Comparison of ENCODE assay signal across 16 cellular contexts in genomic region chr18:74410441-74410992, GRCh38. TPM values are rescaled to one million over a fixed set of nuclear protein-coding genes. Genes with fewer than 3 reads are reported as not detected.
DNase-seq lines count a peak whose midpoint lies in the region; ATAC-seq and TF ChIP-seq lines count a peak whose summit lies in the region.
"Had no signal": no experiment of that assay in that cellular context is flagged by ENCODE, and none has a peak within 500 bp of the region (broad histone marks: within the 10 kb centered on the region; RNA-seq: fewer than 3 reads in every experiment).

No MANE protein-coding gene starts in this region.

- no peaks in the 10 kb centered on the region for H3K27me3 ChIP-seq in BLaER1 treated with 17β-estradiol and CSF1 and Interleukin-3, amounts not matched to agents 10 nM and 100 nM
- H3K27me3 ChIP-seq in naive thymus-derived CD4-positive, alpha-beta T cell (ENCODE audit: control insufficient read depth in 2 of 2, insufficient read depth in 2 of 2, low read length in 2 of 2), result no peaks in the 10 kb centered on the region
- peaks cover 0 to 22% of the 10 kb centered on the region in 2 donors for H3K27me3 ChIP-seq in left lung

- no peak for ATAC-seq in naive thymus-derived CD4-positive, alpha-beta T cell
- no peak for ATAC-seq in left lung
- ATAC-seq: A549, HCT116 had no signal

- H4K20me1 ChIP-seq in BLaER1 treated with 17β-estradiol and CSF1 and Interleukin-3, amounts not matched to agents 10 nM and 100 nM, result no peaks in the 10 kb centered on the region

- H3K4me1 Mint-ChIP-seq in naive thymus-derived CD4-positive, alpha-beta T cell, result peaks cover 15 to 45% (median 37%) of the 10 kb centered on the region in 7 donors

- H3K4me3 Mint-ChIP-seq in naive thymus-derived CD4-positive, alpha-beta T cell, result peak overlapping the region in 4 of 10 donors; percentile 26 to 65 (median 37)
- H3K4me3 Mint-ChIP-seq: CD4-positive, alpha-beta T cell had no signal

- DNase-seq in SK-N-MC (ENCODE audit: low read depth, low spot score) (no peak), DMS 273 treated with DMSO at 0.1 percent for 48 hours (lab: John Stamatoyannopoulos, UW) (no peak), left lung (no peak), T1000 (lab: John Stamatoyannopoulos, UW) (no peak)
- DNase-seq in naive thymus-derived CD4-positive, alpha-beta T cell, result no peak
- DNase-seq: C1 segment of cervical spinal cord; Calu3; CD4-positive, alpha-beta T cell; DMS79; GM23248 had no signal

- POLR2A ChIA-PET in naive thymus-derived CD4-positive, alpha-beta T cell (lab: Charles Lee), result interaction anchor here (1.0 to 1.3 kb wide), 3 partner anchors 33 to 83 kb away, joined by 3 to 5 read pairs (median 4); no protein-coding TSS in a partner anchor

- H3K4me2 ChIP-seq in BLaER1 treated with 17β-estradiol and CSF1 and Interleukin-3, amounts not matched to agents 10 nM and 100 nM, result peak overlapping the region; percentile 86 to 99 (median 96)
- H3K4me2 ChIP-seq: A549 had no signal

- H3K9me3 Mint-ChIP-seq in naive thymus-derived CD4-positive, alpha-beta T cell, result peaks cover 0 to 4% (median 0%) of the 10 kb centered on the region in 11 donors
- H3K9me3 Mint-ChIP-seq: CD4-positive, alpha-beta T cell had no signal

- intact Hi-C loops in naive thymus-derived CD4-positive, alpha-beta T cell (cut with micrococcal nuclease), result loop anchor here in 1 of 2 donors (2.0 kb wide), 1 partner anchor 58 kb away; no protein-coding TSS in a partner anchor
- intact Hi-C loops in left lung (cut with DNase I), result no loop called here

- peak overlapping the region; percentile 37 to 95 (median 87); a peak in 21 of 22 replicates for H3K9ac ChIP-seq in BLaER1 treated with 17β-estradiol and CSF1 and Interleukin-3, amounts not matched to agents 10 nM and 100 nM
- no peak overlapping the region for H3K9ac ChIP-seq in SK-N-MC (ENCODE audit: insufficient read length)
- H3K9ac ChIP-seq: GM23248 had no signal

- H3K36me3 Mint-ChIP-seq in naive thymus-derived CD4-positive, alpha-beta T cell, result peaks cover 0 to 9% (median 0%) of the 10 kb centered on the region in 5 donors

- H3K27ac Mint-ChIP-seq in naive thymus-derived CD4-positive, alpha-beta T cell, result peak overlapping the region in 6 of 9 donors; percentile 15 to 54 (median 37)
- H3K27ac Mint-ChIP-seq: CD4-positive, alpha-beta T cell had no signal

- peak overlapping the region; percentile 36 to 71 (median 62); a peak in 19 of 20 replicates for H3K4me3 ChIP-seq in BLaER1 treated with 17β-estradiol and CSF1 and Interleukin-3, amounts not matched to agents 10 nM and 100 nM
- H3K4me3 ChIP-seq in SK-N-MC, result no peak overlapping the region
- no peak overlapping the region for H3K4me3 ChIP-seq in naive thymus-derived CD4-positive, alpha-beta T cell (ENCODE audit: low read length)
- H3K4me3 ChIP-seq in left lung, result no peak overlapping the region
- H3K4me3 ChIP-seq: A549, GM23248 had no signal

- peak overlapping the region in 10 of 11 experiments; percentile 51 to 100 (median 97); a peak in 19 of 22 replicates for H3K27ac ChIP-seq in BLaER1 treated with 17β-estradiol and CSF1 and Interleukin-3, amounts not matched to agents 10 nM and 100 nM
- H3K27ac ChIP-seq in SK-N-MC, result 0 out of 2 replicates have a peak overlapping the region, but pooled peaks have one; percentile 26
- H3K27ac ChIP-seq in naive thymus-derived CD4-positive, alpha-beta T cell (ENCODE audit: low read depth, low read length), result no peak overlapping the region
- no peak overlapping the region for H3K27ac ChIP-seq in left lung
- H3K27ac ChIP-seq: A549, GM23248, HL-60 had no signal

- CTCF ChIA-PET in naive thymus-derived CD4-positive, alpha-beta T cell (lab: Charles Lee), result no interaction called here

- peaks cover 0 to 11% (median 1%) of the 10 kb centered on the region in 11 experiments; a peak in 9 of 22 replicates for H3K9me3 ChIP-seq in BLaER1 treated with 17β-estradiol and CSF1 and Interleukin-3, amounts not matched to agents 10 nM and 100 nM (replicated peaks in 1 of 11)
- H3K9me3 ChIP-seq in SK-N-MC (ENCODE audit: low read depth, low read length), result no peaks in the 10 kb centered on the region
- no peaks in the 10 kb centered on the region for H3K9me3 ChIP-seq in naive thymus-derived CD4-positive, alpha-beta T cell (ENCODE audit: control insufficient read depth in 2 of 3, low read length in 3 of 3)
- H3K9me3 ChIP-seq in left lung, result no peaks in the 10 kb centered on the region
- H3K9me3 ChIP-seq: A549 had no signal

- peaks cover 0 to 10% (median 0%) of the 10 kb centered on the region in 5 donors for H3K27me3 Mint-ChIP-seq in naive thymus-derived CD4-positive, alpha-beta T cell
- H3K27me3 Mint-ChIP-seq: CD4-positive, alpha-beta T cell had no signal

- TF ChIP-seq CTCF in left lung (IDR thresholded peaks at IDR 0.05), result no peak

- H3K4me1 ChIP-seq in BLaER1 treated with 17β-estradiol and CSF1 and Interleukin-3, amounts not matched to agents 10 nM and 100 nM, result peaks cover 61 to 100% (median 93%) of the 10 kb centered on the region in 10 experiments
- peaks cover 5 to 19% of the 10 kb centered on the region in 2 donors for H3K4me1 ChIP-seq in naive thymus-derived CD4-positive, alpha-beta T cell (ENCODE audit: control insufficient read depth in 2 of 2, insufficient read depth in 2 of 2, low read length in 2 of 2)
- no peaks in the 10 kb centered on the region for H3K4me1 ChIP-seq in left lung
- H3K4me1 ChIP-seq: A549 had no signal

- peaks cover 0 to 44% (median 34%) of the 10 kb centered on the region in 11 experiments; a peak in 16 of 22 replicates for H3K36me3 ChIP-seq in BLaER1 treated with 17β-estradiol and CSF1 and Interleukin-3, amounts not matched to agents 10 nM and 100 nM
- H3K36me3 ChIP-seq in SK-N-MC (ENCODE audit: insufficient read depth, low read length) (no peaks in the 10 kb centered on the region), left lung (no peaks in the 10 kb centered on the region)
- H3K36me3 ChIP-seq in naive thymus-derived CD4-positive, alpha-beta T cell (ENCODE audit: control insufficient read depth in 2 of 3, insufficient read depth in 3 of 3, low read length in 3 of 3), result no peaks in the 10 kb centered on the region

RNA-seq across cellular contexts. Expression of gene DIPK1C, which starts 46.6 kb away (rescaled TPM):
- total RNA-seq in naive thymus-derived CD4-positive, alpha-beta T cell, result not detected
- not detected for polyA plus RNA-seq in naive thymus-derived CD4-positive, alpha-beta T cell
- not detected for total RNA-seq in left lung
- total RNA-seq: Calu3; CD4-positive, alpha-beta T cell; G401; GM23248 had no signal
- polyA plus RNA-seq: A549, AG04450, GM23248 had no signal

Comparison
In these comparisons a context has a peak if more than half of its experiments do, and no peak if none do; other contexts are left out.
1. H3K27ac ChIP-seq: peak in BLaER1 treated with 17β-estradiol and CSF1 and Interleukin-3, amounts not matched to agents 10 nM and 100 nM (10 of 11) and SK-N-MC (single experiment); none in naive thymus-derived CD4-positive, alpha-beta T cell (single experiment) and left lung (0 of 2).
2. H3K4me3 ChIP-seq: peak in BLaER1 treated with 17β-estradiol and CSF1 and Interleukin-3, amounts not matched to agents 10 nM and 100 nM (10 of 10); none in SK-N-MC (single experiment), naive thymus-derived CD4-positive, alpha-beta T cell (single experiment) and left lung (0 of 2).